In genomic region chr1:241998950-241999495, GRCh38 we compare ENCODE assay signal across 9 cellular contexts. TPM values are rescaled to one million over a fixed set of nuclear protein-coding genes. Genes with fewer than 3 reads are reported as not detected.
DNase-seq lines count a peak whose midpoint lies in the region; ATAC-seq, FAIRE-seq and TF ChIP-seq lines count a peak whose summit lies in the region.
"Had no signal": no experiment of that assay in that cellular context is flagged by ENCODE, and none has a peak within 500 bp of the region (broad histone marks: within the 10 kb centered on the region; RNA-seq: fewer than 3 reads in every experiment).

TSS of gene MAP1LC3C (minus strand) at chr1:241999098. CDS start at chr1:241999008, 90 bp downstream.

- H3K4me1 ChIP-seq in astrocyte (ENCODE audit: insufficient read depth, low read length) (peaks cover 3% of the 10 kb centered on the region), stomach smooth muscle (ENCODE audit: control insufficient read depth, insufficient read depth, low read length) (peaks cover 4% of the 10 kb centered on the region)

- no peak within 1 kb of the TSS for H3K9ac ChIP-seq in astrocyte (ENCODE audit: low read length)
- H3K9ac ChIP-seq in stomach smooth muscle (ENCODE audit: low read length in 2 of 2): peak within 1 kb of the TSS in 1 of 2 donors; percentile 21

- H3K4me2 ChIP-seq in astrocyte (ENCODE audit: low read length): peak within 1 kb of the TSS; percentile 85

- no peaks in the 10 kb centered on the region for H3K9me3 Mint-ChIP-seq in T-helper 1 cell treated with Interleukin-12 subunit alpha and Interleukin-12 subunit beta and Interleukin-4 antibody, amounts not matched to agents 30 μg/mL and 1 μg/mL, for 36 hours
- no peaks in the 10 kb centered on the region for H3K9me3 Mint-ChIP-seq in astrocyte (ENCODE audit: unreplicated experiment)

- H3K4me3 ChIP-seq in astrocyte (ENCODE audit: insufficient read depth, low read depth, low read length): peak within 1 kb of the TSS; percentile 45
- peak within 1 kb of the TSS; percentile 36 to 58 for H3K4me3 ChIP-seq in stomach smooth muscle (ENCODE audit: low read length in 2 of 2)

- H4K20me1 ChIP-seq in astrocyte (ENCODE audit: insufficient read depth, low read length): no peaks in the 10 kb centered on the region

- H3K36me3 Mint-ChIP-seq in T-helper 1 cell treated with Interleukin-12 subunit alpha and Interleukin-12 subunit beta and Interleukin-4 antibody, amounts not matched to agents 30 μg/mL and 1 μg/mL, for 36 hours (ENCODE audit: low read depth): no peaks in the 10 kb centered on the region
- no peaks in the 10 kb centered on the region for H3K36me3 Mint-ChIP-seq in astrocyte (ENCODE audit: low read depth, unreplicated experiment)

- peak within 1 kb of the TSS; percentile 67 for H3K4me3 Mint-ChIP-seq in T-helper 1 cell treated with Interleukin-12 subunit alpha and Interleukin-12 subunit beta and Interleukin-4 antibody, amounts not matched to agents 30 μg/mL and 1 μg/mL, for 36 hours
- peak within 1 kb of the TSS; percentile 77 for H3K4me3 Mint-ChIP-seq in astrocyte (ENCODE audit: unreplicated experiment)

- DNase-seq in T-helper 1 cell (no peak), astrocyte (ENCODE audit: low read depth) (no peak), kidney tubule cell (ENCODE audit: low spot score) (peak; percentile 33), Ammon's horn (ENCODE audit: low spot score) (no peak), urothelium cell line (ENCODE audit: low spot score) (no peak)

- H3K27me3 Mint-ChIP-seq in T-helper 1 cell treated with Interleukin-12 subunit alpha and Interleukin-12 subunit beta and Interleukin-4 antibody, amounts not matched to agents 30 μg/mL and 1 μg/mL, for 36 hours (ENCODE audit: low read depth): no peaks in the 10 kb centered on the region
- H3K27me3 Mint-ChIP-seq in astrocyte (ENCODE audit: low read depth, unreplicated experiment): no peaks in the 10 kb centered on the region

- no peak within 1 kb of the TSS for H3K27ac ChIP-seq in astrocyte (ENCODE audit: low read depth, low read length)
- H3K27ac ChIP-seq in stomach smooth muscle (ENCODE audit: low read length): no peak within 1 kb of the TSS

- no peak within 1 kb of the TSS for H3K27ac Mint-ChIP-seq in T-helper 1 cell treated with Interleukin-12 subunit alpha and Interleukin-12 subunit beta and Interleukin-4 antibody, amounts not matched to agents 30 μg/mL and 1 μg/mL, for 36 hours
- peak within 1 kb of the TSS; percentile 84 for H3K27ac Mint-ChIP-seq in astrocyte (ENCODE audit: unreplicated experiment)

- H2AFZ ChIP-seq in astrocyte (ENCODE audit: low read depth, low read length): peak within 1 kb of the TSS; percentile 85

- H3K9me3 ChIP-seq in astrocyte (ENCODE audit: insufficient read depth, low read depth, low read length) (no peaks in the 10 kb centered on the region), stomach smooth muscle (ENCODE audit: control insufficient read depth in 2 of 2, low read length in 2 of 2) (no peaks in the 10 kb centered on the region)

- ATAC-seq in GM19452 (IDR thresholded peaks at IDR 0.05; ENCODE audit: unreplicated experiment): no peak

- no peaks in the 10 kb centered on the region for H3K27me3 ChIP-seq in astrocyte (ENCODE audit: insufficient read depth, low read length)
- H3K27me3 ChIP-seq in stomach smooth muscle (ENCODE audit: control insufficient read depth in 1 of 2, insufficient read depth in 2 of 2, low read length in 2 of 2): no peaks in the 10 kb centered on the region

- H3K79me2 ChIP-seq in astrocyte (ENCODE audit: insufficient read depth, low read length): no peaks in the 10 kb centered on the region

- no peak for TF ChIP-seq CTCF in astrocyte (IDR thresholded peaks at IDR 0.05; ENCODE audit: insufficient read depth, low read depth, low read length)

- H3K4me1 Mint-ChIP-seq in T-helper 1 cell treated with Interleukin-12 subunit alpha and Interleukin-12 subunit beta and Interleukin-4 antibody, amounts not matched to agents 30 μg/mL and 1 μg/mL, for 36 hours (ENCODE audit: low read depth): peaks cover 6% of the 10 kb centered on the region
- peaks cover 5% of the 10 kb centered on the region for H3K4me1 Mint-ChIP-seq in astrocyte (ENCODE audit: low read depth, unreplicated experiment)

- no peaks in the 10 kb centered on the region for H3K36me3 ChIP-seq in astrocyte (ENCODE audit: insufficient read depth, low read length)
- H3K36me3 ChIP-seq in stomach smooth muscle (ENCODE audit: control insufficient read depth in 2 of 2, insufficient read depth in 2 of 2, low read length in 2 of 2): no peaks in the 10 kb centered on the region

- FAIRE-seq in astrocyte (lab: Jason Lieb, UNC): no peak
- FAIRE-seq in urothelium cell line (lab: Jason Lieb, UNC): no peak

RNA-seq across cellular contexts. Expression of gene MAP1LC3C, which starts in this region (rescaled TPM):
- 3.4 and 9.9 TPM in 2 replicates for total RNA-seq in astrocyte
- total RNA-seq: M059J had no signal
